In the genomic region with DNA sequence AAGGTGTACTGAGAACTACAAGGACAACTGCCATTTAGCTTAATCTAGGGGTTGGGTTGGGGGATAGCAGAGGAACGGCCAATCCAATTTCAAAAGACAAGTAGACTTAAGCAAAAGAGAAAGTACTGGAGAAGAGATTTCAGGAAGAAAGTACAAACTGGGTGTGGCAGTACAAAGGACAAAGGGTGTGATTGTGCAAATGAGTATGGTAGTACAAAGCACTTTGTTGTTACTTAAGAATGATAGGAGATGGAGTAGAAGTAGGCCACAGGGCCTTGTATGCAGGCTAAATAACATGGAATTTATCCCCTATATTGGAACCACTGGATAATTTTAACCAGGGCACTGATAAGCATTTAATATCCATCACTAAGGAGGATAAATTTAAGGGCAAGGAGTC, we compare ENCODE assay signal across 14 cellular contexts. TPM values are rescaled to one million over a fixed set of nuclear protein-coding genes. Genes with fewer than 3 reads are reported as not detected.
DNase-seq lines count a peak whose midpoint lies in the region; ATAC-seq and TF ChIP-seq lines count a peak whose summit lies in the region.
"Had no signal": no experiment of that assay in that cellular context is flagged by ENCODE, and none has a peak within 500 bp of the region (broad histone marks: within the 10 kb centered on the region; RNA-seq: fewer than 3 reads in every experiment).

No MANE protein-coding gene starts in this region.

- peak overlapping the region; percentile 30 for H3K27ac Mint-ChIP-seq in activated T-cell treated with anti-CD3 and anti-CD28 coated beads, Interleukin-2, amount 50 U/mL, for 24 hours
- peak overlapping the region; percentile 51 for H3K27ac Mint-ChIP-seq in activated T-helper 17 cell treated with anti-CD3 and anti-CD28 coated beads, Interleukin-2, amount 50 U/mL, for 72 hours
- H3K27ac Mint-ChIP-seq: endodermal cell had no signal

- no peak overlapping the region for H2AFZ ChIP-seq in hepatocyte

- H4K20me1 ChIP-seq in hepatocyte (ENCODE audit: insufficient read depth, poor library complexity, severe bottlenecking) = no peaks in the 10 kb centered on the region

- H3K36me3 Mint-ChIP-seq in activated T-cell treated with anti-CD3 and anti-CD28 coated beads, Interleukin-2, amount 50 U/mL, for 24 hours (ENCODE audit: low read depth) = peaks cover 26% of the 10 kb centered on the region
- H3K36me3 Mint-ChIP-seq in activated T-helper 17 cell treated with anti-CD3 and anti-CD28 coated beads, Interleukin-2, amount 50 U/mL, for 72 hours (ENCODE audit: low read depth) = peaks cover 7% of the 10 kb centered on the region

- peaks cover 26% of the 10 kb centered on the region for H3K79me2 ChIP-seq in hepatocyte

- ATAC-seq in activated T-helper 17 cell treated with anti-CD3 and anti-CD28 coated beads, Interleukin-2, amount 50 U/mL, for 72 hours (replicated peaks) = no peak
- no peak for ATAC-seq in HG02981 (IDR thresholded peaks at IDR 0.05; ENCODE audit: unreplicated experiment)
- ATAC-seq: pancreas had no signal

- no peak overlapping the region for H3K4me3 Mint-ChIP-seq in activated T-cell treated with anti-CD3 and anti-CD28 coated beads, Interleukin-2, amount 50 U/mL, for 24 hours
- no peak overlapping the region for H3K4me3 Mint-ChIP-seq in activated T-helper 17 cell treated with anti-CD3 and anti-CD28 coated beads, Interleukin-2, amount 50 U/mL, for 72 hours
- H3K4me3 Mint-ChIP-seq: endodermal cell had no signal

- no peak overlapping the region for H3K4me3 ChIP-seq in hepatocyte
- H3K4me3 ChIP-seq: pancreas had no signal

- no peaks in the 10 kb centered on the region for H3K36me3 ChIP-seq in hepatocyte (replicated peaks; ENCODE audit: insufficient read depth, low read depth)
- H3K36me3 ChIP-seq: pancreas had no signal

- TF ChIP-seq CTCF in hepatocyte (IDR thresholded peaks at IDR 0.05; ENCODE audit: poor library complexity) (no peak), GM13977 (IDR thresholded peaks at IDR 0.05; ENCODE audit: extremely low read depth, insufficient read depth, missing control alignments) (no peak)

- no peaks in the 10 kb centered on the region for H3K9me3 Mint-ChIP-seq in activated T-cell treated with anti-CD3 and anti-CD28 coated beads, Interleukin-2, amount 50 U/mL, for 24 hours
- no peaks in the 10 kb centered on the region for H3K9me3 Mint-ChIP-seq in activated T-helper 17 cell treated with anti-CD3 and anti-CD28 coated beads, Interleukin-2, amount 50 U/mL, for 72 hours
- H3K9me3 Mint-ChIP-seq: endodermal cell had no signal

- H3K4me1 ChIP-seq in hepatocyte (ENCODE audit: insufficient read depth) = peaks cover 12% of the 10 kb centered on the region

- H3K9me3 ChIP-seq in hepatocyte (ENCODE audit: low read depth) = no peaks in the 10 kb centered on the region
- H3K9me3 ChIP-seq: pancreas had no signal

- no peak for DNase-seq in activated T-cell treated with anti-CD3 and anti-CD28 coated beads, Interleukin-2, amount 50 U/mL, for 24 hours
- no peak for DNase-seq in activated T-cell treated with anti-CD3 and anti-CD28 coated beads, Interleukin-2, amount 50 U/mL, for 1 hour
- no peak for DNase-seq in hepatocyte (ENCODE audit: low spot score)
- DNase-seq in activated gamma-delta T cell treated with Interleukin-2 at 50 U/mL for 16 hours = no peak
- no peak for DNase-seq in GM13977 (ENCODE audit: low spot score)
- DNase-seq: activated CD8-positive, alpha-beta memory T cell treated with anti-CD3 and anti-CD28 coated beads, Interleukin-2, amount 50 U/mL, for 48 hours; DMS79 treated with DMSO at 0.1 percent for 48 hours; endodermal cell; NCI-H1092; NCI-H446 treated with DMSO at 0.1 percent for 48 hours; pancreas had no signal

- H3K27ac ChIP-seq in hepatocyte = peak overlapping the region; percentile 44
- peak overlapping the region; percentile 72 for H3K27ac ChIP-seq in temporal lobe (ENCODE audit: low read depth, low read length)
- H3K27ac ChIP-seq: pancreas had no signal

- H3K9me2 ChIP-seq in hepatocyte (replicated peaks; ENCODE audit: insufficient read depth) = no peaks in the 10 kb centered on the region

- no peak overlapping the region for H3K4me2 ChIP-seq in hepatocyte

- 84% methylated on average over 1 of the region's 1 CpG for WGBS in hepatocyte (ENCODE audit: low lambda C conversion rate, missing lambda C conversion rate)

- H3K27me3 ChIP-seq in hepatocyte = no peaks in the 10 kb centered on the region
- H3K27me3 ChIP-seq: pancreas had no signal

- H3K4me1 Mint-ChIP-seq in activated T-cell treated with anti-CD3 and anti-CD28 coated beads, Interleukin-2, amount 50 U/mL, for 24 hours (ENCODE audit: low read depth) = peaks cover 42% of the 10 kb centered on the region
- peaks cover 31% of the 10 kb centered on the region for H3K4me1 Mint-ChIP-seq in activated T-helper 17 cell treated with anti-CD3 and anti-CD28 coated beads, Interleukin-2, amount 50 U/mL, for 72 hours

- H3K27me3 Mint-ChIP-seq in activated T-cell treated with anti-CD3 and anti-CD28 coated beads, Interleukin-2, amount 50 U/mL, for 24 hours = no peaks in the 10 kb centered on the region
- no peaks in the 10 kb centered on the region for H3K27me3 Mint-ChIP-seq in activated T-helper 17 cell treated with anti-CD3 and anti-CD28 coated beads, Interleukin-2, amount 50 U/mL, for 72 hours

- in situ Hi-C loops in GM13977 (cut with MboI; ENCODE audit: low pct_unique_long_range_greater_than_20kb, low sequenced_read_pairs, unreplicated experiment) = no loop called here

RNA-seq across cellular contexts. Expression of a gene that starts 4.7 kb away (rescaled TPM):
- 10 to 100 TPM; 58.4 to 59.3 TPM for total RNA-seq in activated T-helper 17 cell treated with anti-CD3 and anti-CD28 coated beads, Interleukin-2, amount 50 U/mL, for 72 hours
- total RNA-seq in hepatocyte = 15.2 and 18.1 TPM in 2 replicates
- polyA plus RNA-seq in hepatocyte = 10.5 and 11.4 TPM in 2 replicates
- total RNA-seq in temporal lobe = 17.2 TPM
